In genomic region chr7:101560021-101560420, GRCh38 we compare ENCODE assay signal across 6 cellular contexts.
A peak's percentile ranks its signal among the peaks of the same experiment; 100 is the strongest.
DNase-seq lines count a peak whose midpoint lies in the region; ATAC-seq and TF ChIP-seq lines count a peak whose summit lies in the region.
"Not testable (repeated sequence)": the region's sequence is repeated elsewhere in the genome, so short reads cannot be mapped to it uniquely, and the experiment has no call there.

No MANE protein-coding gene starts in this region.

- H3K27ac Mint-ChIP-seq in WTC11 (0 out of 2 replicates have a peak overlapping the region, but pooled peaks have one; percentile 33), nephron progenitor cell (peak overlapping the region; percentile 59)

- H3K9me3 Mint-ChIP-seq in WTC11, nephron progenitor cell: not testable (repeated sequence)

- in situ Hi-C loops in transverse colon (cut with MboI; ENCODE audit: low pct_ligation_motif_present in 1 of 4, low pct_unique_long_range_greater_than_20kb in 1 of 4, low sequenced_read_pairs in 3 of 4): not testable (repeated sequence)

- peaks cover 26% of the 10 kb centered on the region for H3K4me1 Mint-ChIP-seq in WTC11
- peaks cover 32% of the 10 kb centered on the region for H3K4me1 Mint-ChIP-seq in nephron progenitor cell

- CTCF ChIA-PET in WTC11 (lab: Charles Lee): not testable (repeated sequence)

- H3K36me3 ChIP-seq in Karpas-422 (ENCODE audit: insufficient read depth, low read length); transverse colon: not testable (repeated sequence)

- not testable (repeated sequence) for H3K27me3 Mint-ChIP-seq in WTC11 (ENCODE audit: low read depth)
- H3K27me3 Mint-ChIP-seq in nephron progenitor cell (ENCODE audit: low read depth, poor library complexity): peaks cover 18% of the 10 kb centered on the region

- H3K27me3 ChIP-seq in Karpas-422 (ENCODE audit: low read length); transverse colon: not testable (repeated sequence)

- peak; percentile 40 for DNase-seq in Karpas-422
- DNase-seq in WTC11 (ENCODE audit: low spot score); nephron progenitor cell: not testable (repeated sequence)
- DNase-seq in ecto neural progenitor cell (ENCODE audit: low spot score): peak; percentile 21
- peak; percentile 22 for DNase-seq in islet precursor cell
- DNase-seq in transverse colon: peak; percentile 3

- H3K9me3 ChIP-seq in Karpas-422 (ENCODE audit: low read length); transverse colon: not testable (repeated sequence)

- not testable (repeated sequence) for H4K20me1 ChIP-seq in Karpas-422 (ENCODE audit: insufficient read depth, low read depth, low read length)

- H3K4me3 Mint-ChIP-seq in WTC11, nephron progenitor cell: not testable (repeated sequence)

- POLR2A ChIA-PET in WTC11 (lab: Charles Lee): interaction anchor here (0.5 kb wide), 1 partner anchor 56 kb away, joined by 4 read pairs; no protein-coding TSS in a partner anchor

- not testable (repeated sequence) for H2AFZ ChIP-seq in Karpas-422 (ENCODE audit: low read length)

- H3K9ac ChIP-seq in Karpas-422 (ENCODE audit: low read length): not testable (repeated sequence)

- H3K36me3 Mint-ChIP-seq in WTC11: not testable (repeated sequence)
- peaks cover 32% of the 10 kb centered on the region for H3K36me3 Mint-ChIP-seq in nephron progenitor cell (ENCODE audit: low read depth)

- not testable (repeated sequence) for H3K79me2 ChIP-seq in Karpas-422 (ENCODE audit: low read length)

- 77% methylated on average over 3 of the region's 3 CpGs; no CpG with 5 or more reads in 1 of the 2 donors for WGBS in transverse colon (ENCODE audit: low coverage in 1 of 2), 2 donors

- TF ChIP-seq CTCF in WTC11 (IDR thresholded peaks at IDR 0.05); nephron progenitor cell (IDR thresholded peaks at IDR 0.05); transverse colon (IDR thresholded peaks at IDR 0.05): not testable (repeated sequence)

- intact Hi-C loops in transverse colon (cut with DNase I; ENCODE audit: low total_unique reads): not testable (repeated sequence)

- H3K9me2 ChIP-seq in Karpas-422 (replicated peaks; ENCODE audit: insufficient read depth, low read length): not testable (repeated sequence)

- TF ChIP-seq POLR2A in transverse colon (IDR thresholded peaks at IDR 0.05): not testable (repeated sequence)

- not testable (repeated sequence) for TF ChIP-seq EP300 in transverse colon (IDR thresholded peaks at IDR 0.05; ENCODE audit: low read depth)

- H3K4me3 ChIP-seq in Karpas-422 (ENCODE audit: low read length); transverse colon: not testable (repeated sequence)

- not testable (repeated sequence) for H3K4me1 ChIP-seq in Karpas-422 (ENCODE audit: low read length); transverse colon

- not testable (repeated sequence) for H3K4me2 ChIP-seq in Karpas-422 (ENCODE audit: low read depth, low read length, poor library complexity, severe bottlenecking)

- H3K27ac ChIP-seq in Karpas-422 (ENCODE audit: low read length); transverse colon: not testable (repeated sequence)

- ATAC-seq in WTC11: not testable (repeated sequence)
